8 cellular contexts compared by ENCODE assay signal in genomic region chr12:45732250-45732649, GRCh38. TPM values are rescaled to one million over a fixed set of nuclear protein-coding genes. Genes with fewer than 3 reads are reported as not detected.
DNase-seq lines count a peak whose midpoint lies in the region; ATAC-seq and TF ChIP-seq lines count a peak whose summit lies in the region.

No MANE protein-coding gene starts in this region.

- ATAC-seq in IMR-90 (ENCODE audit: low read depth) (no peak), HG02870 (IDR thresholded peaks at IDR 0.05; ENCODE audit: unreplicated experiment) (no peak), GM18873 (IDR thresholded peaks at IDR 0.05; ENCODE audit: low FRiP score, unreplicated experiment) (no peak)

- TF ChIP-seq CTCF in AG10803 (conservative IDR thresholded peaks at IDR 0.05; ENCODE audit: low read length) (no peak), IMR-90 (conservative IDR thresholded peaks at IDR 0.05; ENCODE audit: low read depth, low read length) (no peak), liver (IDR thresholded peaks at IDR 0.05; ENCODE audit: low read depth, low read length, missing input control) (no peak)

- H3K9ac ChIP-seq in IMR-90 (ENCODE audit: low read depth, low read length) (no peak overlapping the region), adipocyte (ENCODE audit: low read length) (peak overlapping the region; percentile 94), liver (ENCODE audit: low read depth in 1 of 2, low read length in 2 of 2) (peak overlapping the region; percentile 44 to 60)

- dilution Hi-C loops in IMR-90 (cut with HindIII; ENCODE audit: low sequenced_read_pairs, unreplicated experiment) = no loop called here

- no peak overlapping the region for H3K14ac ChIP-seq in IMR-90 (replicated peaks; ENCODE audit: low read depth, low read length)

- DNase-seq in AG10803 (ENCODE audit: low read depth) (no peak), IMR-90 (peak; percentile 7), adipocyte (ENCODE audit: low read depth) (peak; percentile 29), NCI-H187 (lab: John Stamatoyannopoulos, UW) (no peak), AG20443 (ENCODE audit: low spot score) (no peak)

- H2BK15ac ChIP-seq in IMR-90 (ENCODE audit: low read depth, low read length) = no peak overlapping the region

- no peak overlapping the region for H2AK9ac ChIP-seq in IMR-90 (replicated peaks; ENCODE audit: low read depth, low read length, poor library complexity)

- H3K9me3 ChIP-seq in IMR-90 (ENCODE audit: control insufficient read depth, insufficient read depth, low read length) (no peaks in the 10 kb centered on the region), adipocyte (ENCODE audit: control insufficient read depth, low read length) (peaks cover 2% of the 10 kb centered on the region), liver (ENCODE audit: control insufficient read depth in 4 of 4, low read length in 3 of 4) (no peaks in the 10 kb centered on the region)

- H3K4me1 ChIP-seq in IMR-90 (ENCODE audit: control insufficient read depth, insufficient read depth, low read length) (peaks cover 1% of the 10 kb centered on the region; the same call in 1 of the 2 replicates), adipocyte (ENCODE audit: control insufficient read depth, insufficient read depth, low read length) (peaks cover 37% of the 10 kb centered on the region), liver (ENCODE audit: control insufficient read depth in 4 of 4, insufficient read depth in 4 of 4, low read length in 3 of 4) (peaks cover 1 to 23% (median 10%) of the 10 kb centered on the region in 4 donors)

- H2BK20ac ChIP-seq in IMR-90 (ENCODE audit: low read depth, low read length) = no peak overlapping the region

- no peak overlapping the region for H3K18ac ChIP-seq in IMR-90 (ENCODE audit: low read depth, low read length)

- H3K23ac ChIP-seq in IMR-90 (ENCODE audit: low read depth, low read length) = peak overlapping the region; percentile 22; the same call in 1 of the 2 replicates

- H2AK5ac ChIP-seq in IMR-90 (ENCODE audit: low read depth, low read length) = no peak overlapping the region

- H2AFZ ChIP-seq in IMR-90 (replicated peaks; ENCODE audit: low read length, poor library complexity) = no peak overlapping the region

- H4K91ac ChIP-seq in IMR-90 (ENCODE audit: insufficient read depth, low read depth, low read length) = no peak overlapping the region

- no peak overlapping the region for H4K8ac ChIP-seq in IMR-90 (ENCODE audit: low read depth in 2 of 2, low read length in 2 of 2)

- no peaks in the 10 kb centered on the region for H4K20me1 ChIP-seq in IMR-90 (ENCODE audit: insufficient read depth, low read length)

- H3K27me3 ChIP-seq in IMR-90 (ENCODE audit: control insufficient read depth, insufficient read depth, low read length) (no peaks in the 10 kb centered on the region), adipocyte (replicated peaks; ENCODE audit: control insufficient read depth, insufficient read depth, low read length) (no peaks in the 10 kb centered on the region), liver (ENCODE audit: control insufficient read depth in 4 of 4, insufficient read depth in 4 of 4, low read length in 3 of 4) (no peaks in the 10 kb centered on the region)

- no TSS peak for BruUV-seq in IMR-90 (replicated peaks; lab: Mats Ljungman, UMichigan)

- H3K56ac ChIP-seq in IMR-90 (ENCODE audit: extremely low read depth, insufficient read depth, low read length) = no peak overlapping the region

- no peak overlapping the region for H2BK120ac ChIP-seq in IMR-90 (ENCODE audit: low read depth, low read length)

- H3K4me2 ChIP-seq in IMR-90 (ENCODE audit: low read depth, low read length) = peak overlapping the region; percentile 80

- no peak overlapping the region for H2BK5ac ChIP-seq in IMR-90 (ENCODE audit: low read depth, low read length, poor library complexity, severe bottlenecking)

- H3K36me3 ChIP-seq in IMR-90 (ENCODE audit: control insufficient read depth, insufficient read depth, low read length) (peaks cover 2% of the 10 kb centered on the region; the same call in 1 of the 2 replicates), adipocyte (ENCODE audit: control insufficient read depth, insufficient read depth, low read length, severe bottlenecking) (no peaks in the 10 kb centered on the region), liver (ENCODE audit: control insufficient read depth in 4 of 4, insufficient read depth in 3 of 4, low read depth in 1 of 4, low read length in 3 of 4) (peaks cover 0 to 4% (median 0%) of the 10 kb centered on the region in 4 donors)

- 33% methylated on average over 1 of the region's 5 CpGs; no CpG with 5 or more reads in 1 of the 2 experiments for WGBS in IMR-90 (ENCODE audit: extremely low coverage in 2 of 2, insufficient read length in 1 of 2), 2 experiments
- WGBS in liver = 29% methylated on average over 5 of the region's 5 CpGs

- no peaks in the 10 kb centered on the region for H3K9me1 ChIP-seq in IMR-90 (ENCODE audit: insufficient read depth, low read length)

- H3K79me1 ChIP-seq in IMR-90 (ENCODE audit: low read depth in 1 of 2, low read length in 2 of 2) = peaks cover 6 to 19% of the 10 kb centered on the region in 2 experiments; a peak in 2 of 4 replicates

- H3K27ac ChIP-seq in IMR-90 (ENCODE audit: insufficient read depth, low read length) (no peak overlapping the region), liver (ENCODE audit: low read depth in 1 of 2, low read length in 2 of 2) (peak overlapping the region in 1 of 2 donors; percentile 35)

- intact Hi-C loops in IMR-90 (cut with micrococcal nuclease) = no loop called here

- POLR2A ChIA-PET in IMR-90 (lab: Charles Lee; ENCODE audit: unreplicated experiment) = no interaction called here

- in situ Hi-C loops in IMR-90 (cut with MboI; ENCODE audit: low sequenced_read_pairs) = no loop called here

- TF ChIP-seq POLR2A in IMR-90 (IDR thresholded peaks at IDR 0.05; ENCODE audit: low read depth, low read length) = no peak

- H3K4ac ChIP-seq in IMR-90 (ENCODE audit: low read depth, low read length) = no peak overlapping the region

- CTCF ChIA-PET in IMR-90 (lab: Yijun Ruan, JAX) = interaction anchor here (0.6 kb wide), 1 partner anchor 13 kb away, joined by 4 read pairs; no protein-coding TSS in a partner anchor

- H3K4me3 ChIP-seq in AG10803 (ENCODE audit: low read length) (peak overlapping the region; percentile 69), IMR-90 (ENCODE audit: insufficient read depth, low read depth, low read length) (no peak overlapping the region; the same call in 1 of the 2 replicates), adipocyte (ENCODE audit: low read length) (peak overlapping the region; percentile 91), liver (ENCODE audit: low read depth in 1 of 3, low read length in 3 of 3) (no peak overlapping the region)

- H4K5ac ChIP-seq in IMR-90 (ENCODE audit: low read depth, low read length) = no peak overlapping the region

- TF ChIP-seq RAD21 in IMR-90 (IDR thresholded peaks at IDR 0.05; ENCODE audit: low read length) (no peak), liver (IDR thresholded peaks at IDR 0.05) (no peak)

TF ChIP-seq in IMR-90, 13 proteins besides CTCF, POLR2A, EP300 and RAD21 (continues in another document):
- TF ChIP-seq CHD1 (IDR thresholded peaks at IDR 0.05; ENCODE audit: low read depth, low read length) (no peak), MXI1 (IDR thresholded peaks at IDR 0.05; ENCODE audit: borderline replicate concordance, low read depth, low read length) (no peak), RCOR1 (IDR thresholded peaks at IDR 0.05; ENCODE audit: insufficient replicate concordance, low read length) (no peak), CEBPB (IDR thresholded peaks at IDR 0.05; ENCODE audit: low read depth, low read length) (no peak), MAZ (IDR thresholded peaks at IDR 0.05; ENCODE audit: borderline replicate concordance, low read depth, low read length) (no peak), RFX5 (IDR thresholded peaks at IDR 0.05; ENCODE audit: low read depth, low read length) (no peak), MAFK (IDR thresholded peaks at IDR 0.05; ENCODE audit: low read depth, low read length) (no peak)
- TF ChIP-seq, protein P1, sequence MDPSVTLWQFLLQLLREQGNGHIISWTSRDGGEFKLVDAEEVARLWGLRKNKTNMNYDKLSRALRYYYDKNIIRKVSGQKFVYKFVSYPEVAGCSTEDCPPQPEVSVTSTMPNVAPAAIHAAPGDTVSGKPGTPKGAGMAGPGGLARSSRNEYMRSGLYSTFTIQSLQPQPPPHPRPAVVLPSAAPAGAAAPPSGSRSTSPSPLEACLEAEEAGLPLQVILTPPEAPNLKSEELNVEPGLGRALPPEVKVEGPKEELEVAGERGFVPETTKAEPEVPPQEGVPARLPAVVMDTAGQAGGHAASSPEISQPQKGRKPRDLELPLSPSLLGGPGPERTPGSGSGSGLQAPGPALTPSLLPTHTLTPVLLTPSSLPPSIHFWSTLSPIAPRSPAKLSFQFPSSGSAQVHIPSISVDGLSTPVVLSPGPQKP (IDR thresholded peaks at IDR 0.05; ENCODE audit: borderline replicate concordance, low read depth, low read length) = no peak

TF ChIP-seq in liver, 16 proteins besides CTCF, POLR2A, EP300 and RAD21:
- TF ChIP-seq FOXA1 (IDR thresholded peaks at IDR 0.05) = no peak

RNA-seq across cellular contexts. Expression of gene ARID2, which starts 2.7 kb away (rescaled TPM):
- total RNA-seq in IMR-90 (2012; rRNA removed) = 27.5 and 28.1 TPM in 2 replicates
- 5.2 and 5.4 TPM in 2 replicates for polyA plus RNA-seq in IMR-90 (2012; rRNA removed)
- 1.0 and 5.4 TPM in 2 replicates for polyA plus RNA-seq in IMR-90 (2012; cell fraction: cytosol; rRNA removed)
- polyA plus RNA-seq in IMR-90 (2012; cell fraction: nucleus; rRNA removed; ENCODE audit: low replicate concordance) = 2.7 and 13.5 TPM in 2 replicates
- 10 to 100 TPM; 16.7 to 17.8 TPM for total RNA-seq in liver
- polyA plus RNA-seq in liver = 1 to 10 TPM; 1.8 to 9.8 TPM

Comparison
In these comparisons a context has a peak if more than half of its experiments do, and no peak if none do; other contexts are left out.
1. DNase-seq: peak in IMR-90 (single experiment) and adipocyte (single experiment); none in AG10803 (single experiment), NCI-H187 (0 of 2) and AG20443 (single experiment).
2. H3K4me3 ChIP-seq: peak in AG10803 (single experiment) and adipocyte (single experiment); none in IMR-90 (single experiment) and liver (0 of 3).